27 cellular contexts compared by ENCODE assay signal in genomic region chr13:93279982-93280381, GRCh38. TPM values are rescaled to one million over a fixed set of nuclear protein-coding genes. Genes with fewer than 3 reads are reported as not detected.
"Had no signal": no experiment of that assay in that cellular context is flagged by ENCODE, and none has a peak within 500 bp of the region (broad histone marks: within the 10 kb centered on the region; RNA-seq: fewer than 3 reads in every experiment).

No MANE protein-coding gene starts in this region.

- H3K27ac Mint-ChIP-seq: activated naive CD8-positive, alpha-beta T cell treated with anti-CD3 and anti-CD28 coated beads, Interleukin-2, amount 10 ng/mL, durations not matched to agents 7 days and 5 days; activated T-cell treated with anti-CD3 and anti-CD28 coated beads, Interleukin-2, amount 50 U/mL, for 24 hours; activated T-helper 17 cell treated with anti-CD3 and anti-CD28 coated beads, Interleukin-2, amount 50 U/mL, for 72 hours; memory B cell; nephron; T-helper 2 cell treated with Interferon-gamma antibody and Interleukin-4, amounts not matched to agents 5 μg/mL and 100 μg/mL, for 36 hours had no signal

- H3K4me1 Mint-ChIP-seq: activated naive CD8-positive, alpha-beta T cell treated with anti-CD3 and anti-CD28 coated beads, Interleukin-2, amount 10 ng/mL, durations not matched to agents 7 days and 5 days; activated T-helper 17 cell treated with anti-CD3 and anti-CD28 coated beads, Interleukin-2, amount 50 U/mL, for 72 hours; memory B cell had no signal

- H3K27me3 Mint-ChIP-seq: activated naive CD8-positive, alpha-beta T cell treated with anti-CD3 and anti-CD28 coated beads, Interleukin-2, amount 10 ng/mL, durations not matched to agents 7 days and 5 days; activated T-cell treated with anti-CD3 and anti-CD28 coated beads, Interleukin-2, amount 50 U/mL, for 24 hours; activated T-helper 17 cell treated with anti-CD3 and anti-CD28 coated beads, Interleukin-2, amount 50 U/mL, for 72 hours; memory B cell had no signal

- H3K9me3 Mint-ChIP-seq: activated naive CD8-positive, alpha-beta T cell treated with anti-CD3 and anti-CD28 coated beads, Interleukin-2, amount 10 ng/mL, durations not matched to agents 7 days and 5 days; activated T-cell treated with anti-CD3 and anti-CD28 coated beads, Interleukin-2, amount 50 U/mL, for 24 hours; activated T-helper 17 cell treated with anti-CD3 and anti-CD28 coated beads, Interleukin-2, amount 50 U/mL, for 72 hours; nephron; T-helper 2 cell treated with Interferon-gamma antibody and Interleukin-4, amounts not matched to agents 5 μg/mL and 100 μg/mL, for 36 hours had no signal

- FAIRE-seq: frontal cortex, islet of Langerhans, TTC549 had no signal

- ATAC-seq: activated T-helper 17 cell treated with anti-CD3 and anti-CD28 coated beads, Interleukin-2, amount 50 U/mL, for 72 hours; psoas muscle; upper lobe of right lung had no signal

- H2AFZ ChIP-seq: hepatocyte had no signal

- H3K27me3 ChIP-seq: esophagus muscularis mucosa, hepatocyte, neutrophil, ovary, right atrium auricular region, thyroid gland, upper lobe of right lung had no signal

- H3K4me2 ChIP-seq: hepatocyte had no signal

- DNase-seq: activated CD4-positive, alpha-beta T cell treated with anti-CD3 and anti-CD28 coated beads for 1 hour; activated CD4-positive, alpha-beta T cell treated with anti-CD3 and anti-CD28 coated beads, Interleukin-2, amount 50 U/mL, for 1 hour; activated naive CD4-positive, alpha-beta T cell treated with Interleukin-2 at 50 U/mL for 16 hours; activated naive CD8-positive, alpha-beta T cell treated with anti-CD3 and anti-CD28 coated beads, Interleukin-2, amount 10 ng/mL, durations not matched to agents 7 days and 5 days; activated T-cell treated with anti-CD3 and anti-CD28 coated beads, Interleukin-2, amount 50 U/mL, for 24 hours; amygdala; cerebellar nuclear complex; glutamatergic neuron; ovary; psoas muscle; stimulated activated CD4-positive, alpha-beta T cell treated with anti-CD3 and anti-CD28 coated beads, Interleukin-4, amount 100 ng/mL, for 24 hours; stimulated activated naive CD4-positive, alpha-beta T cell treated with Interleukin-2 at 50 U/mL for 16 hours; thyroid gland; upper lobe of right lung; WERI-Rb-1 had no signal

- H3K27ac ChIP-seq: coronary artery, esophagus muscularis mucosa, hepatocyte, neutrophil, ovary, psoas muscle, right atrium auricular region, thyroid gland, upper lobe of right lung, WERI-Rb-1 had no signal

- H3K36me3 ChIP-seq: esophagus muscularis mucosa, neutrophil, ovary, right atrium auricular region, thyroid gland, upper lobe of right lung had no signal

- H3K4me3 Mint-ChIP-seq: activated naive CD8-positive, alpha-beta T cell treated with anti-CD3 and anti-CD28 coated beads, Interleukin-2, amount 10 ng/mL, durations not matched to agents 7 days and 5 days; activated T-cell treated with anti-CD3 and anti-CD28 coated beads, Interleukin-2, amount 50 U/mL, for 24 hours; activated T-helper 17 cell treated with anti-CD3 and anti-CD28 coated beads, Interleukin-2, amount 50 U/mL, for 72 hours; memory B cell; nephron; T-helper 2 cell treated with Interferon-gamma antibody and Interleukin-4, amounts not matched to agents 5 μg/mL and 100 μg/mL, for 36 hours had no signal

- H3K9me3 ChIP-seq: esophagus muscularis mucosa, neutrophil, ovary, psoas muscle, right atrium auricular region, thyroid gland, upper lobe of right lung had no signal

- H3K4me1 ChIP-seq: esophagus muscularis mucosa, psoas muscle, right atrium auricular region, thyroid gland, upper lobe of right lung had no signal

- H3K4me3 ChIP-seq: coronary artery, esophagus muscularis mucosa, hepatocyte, ovary, psoas muscle, right atrium auricular region, thyroid gland, upper lobe of right lung had no signal

- H3K36me3 Mint-ChIP-seq: activated naive CD8-positive, alpha-beta T cell treated with anti-CD3 and anti-CD28 coated beads, Interleukin-2, amount 10 ng/mL, durations not matched to agents 7 days and 5 days; memory B cell had no signal

RNA-seq across cellular contexts. Expression of gene GPC6, which starts 53.4 kb away (rescaled TPM):
- total RNA-seq: activated naive CD8-positive, alpha-beta T cell treated with anti-CD3 and anti-CD28 coated beads, Interleukin-2, amount 10 ng/mL, durations not matched to agents 7 days and 5 days; activated T-helper 17 cell treated with anti-CD3 and anti-CD28 coated beads, Interleukin-2, amount 50 U/mL, for 72 hours had no signal
